ENCODE assay signal across 11 cellular contexts in genomic region chr1:43796111-43796581, GRCh38.
A peak's percentile ranks its signal among the peaks of the same experiment; 100 is the strongest.
DNase-seq lines count a peak whose midpoint lies in the region; TF ChIP-seq lines count a peak whose summit lies in the region.
"Had no signal": no experiment of that assay in that cellular context is flagged by ENCODE, and none has a peak within 500 bp of the region (broad histone marks: within the 10 kb centered on the region; RNA-seq: fewer than 3 reads in every experiment).

No MANE protein-coding gene starts in this region.

- H3K4me2 ChIP-seq in KMS-11 (peak overlapping the region; percentile 17; the same call in 1 of the 2 replicates), mesenchymal stem cell (ENCODE audit: low read length, poor library complexity, severe bottlenecking) (peak overlapping the region; percentile 31)

- no peak overlapping the region for H2BK5ac ChIP-seq in mesenchymal stem cell (ENCODE audit: low read depth, low read length, poor library complexity, severe bottlenecking)

- peak overlapping the region in 1 of 2 experiments; percentile 66 for H3K14ac ChIP-seq in mesenchymal stem cell (ENCODE audit: low read length in 2 of 2)

- no peak overlapping the region for H3K4me3 ChIP-seq in KMS-11 (IDR thresholded peaks at IDR 0.05; ENCODE audit: insufficient read depth, low read depth, low read length)
- H3K4me3 ChIP-seq in astrocyte of the cerebellum (ENCODE audit: low read depth, low read length) = no peak overlapping the region
- H3K4me3 ChIP-seq in mesenchymal stem cell (ENCODE audit: insufficient read depth in 1 of 2, low read depth in 1 of 2, low read length in 2 of 2) = peak overlapping the region in 1 of 2 experiments; percentile 50
- no peak overlapping the region for H3K4me3 ChIP-seq in colonic mucosa
- H3K4me3 ChIP-seq: coronary artery had no signal

- H4K20me1 ChIP-seq in KMS-11 (ENCODE audit: insufficient read depth) = no peaks in the 10 kb centered on the region

- H3K9me3 ChIP-seq in mesenchymal stem cell (ENCODE audit: control insufficient read depth, low read length) (no peaks in the 10 kb centered on the region), colonic mucosa (no peaks in the 10 kb centered on the region)

- intact Hi-C loops in colonic mucosa (cut with DNase I) = no loop called here

- peak overlapping the region; percentile 60 to 86 for H3K18ac ChIP-seq in mesenchymal stem cell (ENCODE audit: low read depth in 1 of 2, low read length in 2 of 2)

- H3K27me3 ChIP-seq in KMS-11 (ENCODE audit: insufficient read depth, low read depth) = no peaks in the 10 kb centered on the region
- H3K27me3 ChIP-seq in mesenchymal stem cell (ENCODE audit: control insufficient read depth in 1 of 2, insufficient read depth in 1 of 2, low read length in 2 of 2) = no peaks in the 10 kb centered on the region
- H3K27me3 ChIP-seq in colonic mucosa = no peaks in the 10 kb centered on the region

- H3K4ac ChIP-seq in mesenchymal stem cell (ENCODE audit: low read depth in 1 of 2, low read length in 2 of 2) = peak overlapping the region in 1 of 2 experiments; percentile 47

- H4K91ac ChIP-seq in mesenchymal stem cell (ENCODE audit: low read length) = peak overlapping the region; percentile 87

- H3K4me1 ChIP-seq in KMS-11 (ENCODE audit: low read depth, poor library complexity, severe bottlenecking) = peaks cover 21% of the 10 kb centered on the region
- peaks cover 4% of the 10 kb centered on the region for H3K4me1 ChIP-seq in mesenchymal stem cell (ENCODE audit: control insufficient read depth, insufficient read depth, low read depth, low read length)
- H3K4me1 ChIP-seq in colonic mucosa = no peaks in the 10 kb centered on the region

- TF ChIP-seq CTCF in KMS-11 (conservative IDR thresholded peaks at IDR 0.05; ENCODE audit: low read depth, low read length) (no peak), astrocyte of the cerebellum (IDR thresholded peaks at IDR 0.05; ENCODE audit: low read depth, low read length, missing control alignments) (no peak), colonic mucosa (IDR thresholded peaks at IDR 0.05) (no peak)

- H2BK15ac ChIP-seq in mesenchymal stem cell (ENCODE audit: low read depth, poor library complexity, severe bottlenecking) = no peak overlapping the region

- H3K27ac ChIP-seq in KMS-11 = peak overlapping the region; percentile 15; the same call in 1 of the 2 replicates
- H3K27ac ChIP-seq in mesenchymal stem cell (ENCODE audit: low read length, poor library complexity, severe bottlenecking) = peak overlapping the region; percentile 81
- no peak overlapping the region for H3K27ac ChIP-seq in colonic mucosa
- H3K27ac ChIP-seq: coronary artery had no signal

- H4K8ac ChIP-seq in mesenchymal stem cell (ENCODE audit: low read length) = peak overlapping the region; percentile 19

- in situ Hi-C loops in astrocyte of the cerebellum (cut with HindIII; ENCODE audit: low sequenced_read_pairs) = no loop called here

- no peaks in the 10 kb centered on the region for H3K79me2 ChIP-seq in KMS-11 (ENCODE audit: insufficient read depth, low read depth)

- H2AK5ac ChIP-seq in mesenchymal stem cell (ENCODE audit: low read length, severe bottlenecking) = peak overlapping the region; percentile 16

- H3K36me3 ChIP-seq in KMS-11 (ENCODE audit: insufficient read depth) = no peaks in the 10 kb centered on the region
- peaks cover 6 to 13% of the 10 kb centered on the region in 2 experiments for H3K36me3 ChIP-seq in mesenchymal stem cell (ENCODE audit: control insufficient read depth in 1 of 2, insufficient read depth in 2 of 2, low read depth in 1 of 2, low read length in 2 of 2)
- H3K36me3 ChIP-seq in colonic mucosa = no peaks in the 10 kb centered on the region

- WGBS in mesenchymal stem cell = 88% methylated on average over 1 of the region's 1 CpG

- no peak overlapping the region for H3K9ac ChIP-seq in KMS-11
- peak overlapping the region; percentile 11 for H3K9ac ChIP-seq in mesenchymal stem cell (ENCODE audit: low read length)
- no peak overlapping the region for H3K9ac ChIP-seq in colonic mucosa (ENCODE audit: low read depth in 2 of 2, low read length in 2 of 2)

- peaks cover 28% of the 10 kb centered on the region for H3K79me1 ChIP-seq in mesenchymal stem cell (replicated peaks; ENCODE audit: low read length, poor library complexity, severe bottlenecking)

- DNase-seq in AG20443 (ENCODE audit: low spot score) (peak; percentile 71), astrocyte of the cerebellum (ENCODE audit: low read depth) (peak; percentile 97), mesenchymal stem cell (peak; percentile 80), colonic mucosa (no peak), DMS53 (lab: John Stamatoyannopoulos, UW) (no peak), amniotic stem cell (lab: John Stamatoyannopoulos, UW) (no peak)
- DNase-seq in activated CD8-positive, alpha-beta memory T cell treated with anti-CD3 and anti-CD28 coated beads, Interleukin-2, amount 50 U/mL, for 4 hours = no peak
- DNase-seq: CD4-positive, alpha-beta T cell; stimulated activated CD4-positive, alpha-beta T cell treated with anti-CD3 and anti-CD28 coated beads, Interleukin-1b, Interleukin-23, amount 100 ng/mL, for 48 hours had no signal

- peak overlapping the region; percentile 81 for H2BK120ac ChIP-seq in mesenchymal stem cell (ENCODE audit: low read depth, low read length)

- no peak overlapping the region for H3K23ac ChIP-seq in mesenchymal stem cell (ENCODE audit: low read length in 2 of 2)

- H2AFZ ChIP-seq in KMS-11 (ENCODE audit: low read depth) (no peak overlapping the region), mesenchymal stem cell (ENCODE audit: low read depth, low read length) (no peak overlapping the region)

- peak overlapping the region in 1 of 2 experiments; percentile 95 for H2BK12ac ChIP-seq in mesenchymal stem cell (ENCODE audit: low read length in 2 of 2)

Comparison
In these comparisons a context has a peak if more than half of its experiments do, and no peak if none do; other contexts are left out.
1. DNase-seq: peak in AG20443 (single experiment), astrocyte of the cerebellum (single experiment) and mesenchymal stem cell (single experiment); none in colonic mucosa (single experiment), activated CD8-positive, alpha-beta memory T cell treated with anti-CD3 and anti-CD28 coated beads, Interleukin-2, amount 50 U/mL, for 4 hours (single experiment), DMS53 (single experiment) and amniotic stem cell (single experiment).